ENCODE assay signal across 14 cellular contexts in the genomic region with DNA sequence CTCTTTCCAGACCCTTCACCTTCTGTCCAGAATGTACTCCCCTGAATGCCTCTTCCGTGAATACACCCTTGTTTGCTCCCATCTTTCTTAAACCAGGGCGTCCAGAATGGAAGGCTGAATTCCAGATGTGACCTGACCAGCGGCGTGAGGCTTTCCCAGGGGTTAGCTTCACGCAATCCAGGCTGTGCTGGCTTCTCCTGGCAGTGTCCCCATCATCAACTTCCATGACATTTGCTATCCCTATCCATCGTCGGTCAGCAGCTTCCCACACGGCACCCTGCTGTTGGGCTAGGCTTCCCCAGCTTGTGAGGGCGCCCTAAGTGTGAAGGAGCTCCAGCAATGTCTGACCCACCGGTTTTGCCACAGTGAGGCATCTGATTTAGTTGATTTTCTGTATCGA.
"Had no signal": no experiment of that assay in that cellular context is flagged by ENCODE, and none has a peak within 500 bp of the region (broad histone marks: within the 10 kb centered on the region; RNA-seq: fewer than 3 reads in every experiment).

No MANE protein-coding gene starts in this region.

- H3K9ac ChIP-seq: SK-N-SH had no signal

- H3K27ac ChIP-seq: dorsolateral prefrontal cortex, gastrocnemius medialis, heart right ventricle, pancreas, transverse colon, vagina had no signal

- ATAC-seq: activated T-helper 17 cell treated with anti-CD3 and anti-CD28 coated beads, Interleukin-2, amount 50 U/mL, for 72 hours; gastrocnemius medialis; heart right ventricle; pancreas; stimulated activated effector memory CD8-positive, alpha-beta T cell treated with anti-CD3 and anti-CD28 coated beads, Interleukin-12 subunit alpha, Interleukin-12 subunit beta, amount 100 ng/mL, for 72 hours had no signal

- H3K4me3 ChIP-seq: dorsolateral prefrontal cortex, gastrocnemius medialis, heart right ventricle, lung, pancreas, transverse colon, vagina had no signal

- H3K36me3 ChIP-seq: gastrocnemius medialis, heart right ventricle, pancreas, transverse colon, vagina had no signal

- H3K36me3 Mint-ChIP-seq: stimulated activated effector memory CD8-positive, alpha-beta T cell treated with anti-CD3 and anti-CD28 coated beads, Interleukin-12 subunit alpha, Interleukin-12 subunit beta, amount 100 ng/mL, for 72 hours had no signal

- H3K4me3 Mint-ChIP-seq: activated T-helper 17 cell treated with anti-CD3 and anti-CD28 coated beads, Interleukin-2, amount 50 U/mL, for 72 hours; neural crest cell; stimulated activated effector memory CD8-positive, alpha-beta T cell treated with anti-CD3 and anti-CD28 coated beads, Interleukin-12 subunit alpha, Interleukin-12 subunit beta, amount 100 ng/mL, for 72 hours had no signal

- H3K9me3 ChIP-seq: gastrocnemius medialis, heart right ventricle, pancreas, SK-N-SH, transverse colon, vagina had no signal

- H3K27ac Mint-ChIP-seq: stimulated activated effector memory CD8-positive, alpha-beta T cell treated with anti-CD3 and anti-CD28 coated beads, Interleukin-12 subunit alpha, Interleukin-12 subunit beta, amount 100 ng/mL, for 72 hours had no signal

- H3K27me3 ChIP-seq: dorsolateral prefrontal cortex, gastrocnemius medialis, heart right ventricle, pancreas, transverse colon, vagina had no signal

- FAIRE-seq: pancreas had no signal

- H3K9me3 Mint-ChIP-seq: activated T-helper 17 cell treated with anti-CD3 and anti-CD28 coated beads, Interleukin-2, amount 50 U/mL, for 72 hours; neural crest cell; stimulated activated effector memory CD8-positive, alpha-beta T cell treated with anti-CD3 and anti-CD28 coated beads, Interleukin-12 subunit alpha, Interleukin-12 subunit beta, amount 100 ng/mL, for 72 hours had no signal

- DNase-seq: activated CD4-positive, alpha-beta T cell treated with anti-CD3 and anti-CD28 coated beads for 48 hours; erythroblast; gastrocnemius medialis; heart right ventricle; midbrain; pancreas; SK-N-SH; transverse colon had no signal

- H3K4me1 ChIP-seq: pancreas had no signal
